17 cellular contexts compared by ENCODE assay signal in the genomic region with DNA sequence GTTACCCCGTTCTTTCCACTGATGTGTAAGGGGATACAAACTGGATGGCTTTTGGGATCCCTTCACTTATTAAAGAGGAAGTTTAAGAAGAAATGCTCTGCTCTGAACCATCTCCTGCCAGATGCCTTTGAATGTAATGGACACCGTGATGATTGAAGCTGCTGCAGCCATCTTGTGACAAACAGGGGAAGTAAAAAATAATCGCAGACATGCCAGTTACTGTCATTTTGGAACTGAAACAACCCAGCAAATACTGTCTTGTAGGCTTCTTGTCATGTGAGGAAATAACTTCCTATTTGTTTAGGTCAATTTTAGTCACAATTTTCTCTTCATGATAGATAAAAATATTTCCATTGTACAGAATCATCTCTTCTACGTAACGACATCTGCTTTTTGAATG.
DNase-seq lines count a peak whose midpoint lies in the region; ATAC-seq and TF ChIP-seq lines count a peak whose summit lies in the region.
"Had no signal": no experiment of that assay in that cellular context is flagged by ENCODE, and none has a peak within 500 bp of the region (broad histone marks: within the 10 kb centered on the region; RNA-seq: fewer than 3 reads in every experiment).

No MANE protein-coding gene starts in this region.

- CTCF ChIA-PET in naive thymus-derived CD4-positive, alpha-beta T cell (lab: Charles Lee): no interaction called here

- 85 to 88% (median 88%) methylated on average over 5 of the region's 5 CpGs for WGBS in psoas muscle, 3 donors

- H3K27ac ChIP-seq in psoas muscle: no peak overlapping the region
- H3K27ac ChIP-seq in naive thymus-derived CD4-positive, alpha-beta T cell (ENCODE audit: low read depth, low read length): no peak overlapping the region
- H3K27ac ChIP-seq: C4-2B, SK-N-MC, VCaP had no signal

- H3K36me3 Mint-ChIP-seq in naive thymus-derived CD4-positive, alpha-beta T cell: no peaks in the 10 kb centered on the region

- peaks cover 0 to 5% (median 0%) of the 10 kb centered on the region in 5 donors for H3K27me3 Mint-ChIP-seq in naive thymus-derived CD4-positive, alpha-beta T cell

- no peaks in the 10 kb centered on the region for H3K36me3 ChIP-seq in psoas muscle (ENCODE audit: insufficient read depth in 1 of 2, low read depth in 1 of 2)
- no peaks in the 10 kb centered on the region for H3K36me3 ChIP-seq in naive thymus-derived CD4-positive, alpha-beta T cell (ENCODE audit: control insufficient read depth in 2 of 3, insufficient read depth in 3 of 3, low read length in 3 of 3)

- ATAC-seq in GM18909 (IDR thresholded peaks at IDR 0.05; ENCODE audit: poor library complexity, unreplicated experiment): peak; percentile 70
- peak; percentile 62 for ATAC-seq in GM21723 (IDR thresholded peaks at IDR 0.05; ENCODE audit: unreplicated experiment)
- ATAC-seq in HG03378 (IDR thresholded peaks at IDR 0.05; ENCODE audit: unreplicated experiment): peak; percentile 48
- ATAC-seq in esophagus mucosa: no peak
- ATAC-seq in psoas muscle: no peak
- ATAC-seq in SK-N-SH treated with all-trans-retinoic acid at 6 μM for 48 hours: no peak
- ATAC-seq in naive thymus-derived CD4-positive, alpha-beta T cell: no peak

- peaks cover 0 to 6% (median 0%) of the 10 kb centered on the region in 11 donors for H3K9me3 Mint-ChIP-seq in naive thymus-derived CD4-positive, alpha-beta T cell

- H3K9me3 ChIP-seq in psoas muscle: no peaks in the 10 kb centered on the region
- no peaks in the 10 kb centered on the region for H3K9me3 ChIP-seq in naive thymus-derived CD4-positive, alpha-beta T cell (ENCODE audit: control insufficient read depth in 2 of 3, low read length in 3 of 3)

- TF ChIP-seq CTCF in psoas muscle (IDR thresholded peaks at IDR 0.05): no peak

- no peak for DNase-seq in psoas muscle
- no peak for DNase-seq in naive thymus-derived CD4-positive, alpha-beta T cell
- DNase-seq: activated effector memory CD4-positive, alpha-beta T cell treated with Interleukin-2 at 50 U/mL for 16 hours; anterior cingulate cortex; DND-41; mesenchymal stem cell; retina; stimulated activated CD4-positive, alpha-beta T cell treated with anti-CD3 and anti-CD28 coated beads, Interleukin-1b, Interleukin-23, amount 100 ng/mL, for 48 hours had no signal

- no peaks in the 10 kb centered on the region for H3K27me3 ChIP-seq in psoas muscle (ENCODE audit: insufficient read depth in 3 of 3, low read length in 2 of 3)
- no peaks in the 10 kb centered on the region for H3K27me3 ChIP-seq in naive thymus-derived CD4-positive, alpha-beta T cell (ENCODE audit: control insufficient read depth in 2 of 2, insufficient read depth in 2 of 2, low read length in 2 of 2)

- H3K4me1 ChIP-seq in psoas muscle: no peaks in the 10 kb centered on the region
- H3K4me1 ChIP-seq in naive thymus-derived CD4-positive, alpha-beta T cell (ENCODE audit: control insufficient read depth in 2 of 2, insufficient read depth in 2 of 2, low read length in 2 of 2): no peaks in the 10 kb centered on the region

- no peak overlapping the region for H3K4me3 ChIP-seq in psoas muscle
- H3K4me3 ChIP-seq in naive thymus-derived CD4-positive, alpha-beta T cell (ENCODE audit: low read length): no peak overlapping the region
- H3K4me3 ChIP-seq: SK-N-MC had no signal

- H3K4me3 Mint-ChIP-seq in naive thymus-derived CD4-positive, alpha-beta T cell: no peak overlapping the region
- H3K4me3 Mint-ChIP-seq: neural crest cell had no signal

- POLR2A ChIA-PET in naive thymus-derived CD4-positive, alpha-beta T cell (lab: Charles Lee): no interaction called here

- no peak overlapping the region for H3K27ac Mint-ChIP-seq in naive thymus-derived CD4-positive, alpha-beta T cell

- intact Hi-C loops in psoas muscle (cut with DNase I): no loop called here
- intact Hi-C loops in naive thymus-derived CD4-positive, alpha-beta T cell (cut with micrococcal nuclease): no loop called here

- no peaks in the 10 kb centered on the region for H3K4me1 Mint-ChIP-seq in naive thymus-derived CD4-positive, alpha-beta T cell
- H3K4me1 Mint-ChIP-seq: neural crest cell had no signal

TF ChIP-seq in SK-N-SH treated with all-trans-retinoic acid at 6 μM for 48 hours, 23 proteins besides CTCF, POLR2A, EP300 and RAD21:
- TF ChIP-seq, protein P1, sequence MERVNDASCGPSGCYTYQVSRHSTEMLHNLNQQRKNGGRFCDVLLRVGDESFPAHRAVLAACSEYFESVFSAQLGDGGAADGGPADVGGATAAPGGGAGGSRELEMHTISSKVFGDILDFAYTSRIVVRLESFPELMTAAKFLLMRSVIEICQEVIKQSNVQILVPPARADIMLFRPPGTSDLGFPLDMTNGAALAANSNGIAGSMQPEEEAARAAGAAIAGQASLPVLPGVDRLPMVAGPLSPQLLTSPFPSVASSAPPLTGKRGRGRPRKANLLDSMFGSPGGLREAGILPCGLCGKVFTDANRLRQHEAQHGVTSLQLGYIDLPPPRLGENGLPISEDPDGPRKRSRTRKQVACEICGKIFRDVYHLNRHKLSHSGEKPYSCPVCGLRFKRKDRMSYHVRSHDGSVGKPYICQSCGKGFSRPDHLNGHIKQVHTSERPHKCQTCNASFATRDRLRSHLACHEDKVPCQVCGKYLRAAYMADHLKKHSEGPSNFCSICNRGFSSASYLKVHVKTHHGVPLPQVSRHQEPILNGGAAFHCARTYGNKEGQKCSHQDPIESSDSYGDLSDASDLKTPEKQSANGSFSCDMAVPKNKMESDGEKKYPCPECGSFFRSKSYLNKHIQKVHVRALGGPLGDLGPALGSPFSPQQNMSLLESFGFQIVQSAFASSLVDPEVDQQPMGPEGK (CRISPR knock-in tag; IDR thresholded peaks at IDR 0.05; ENCODE audit: borderline replicate concordance): no peak
- TF ChIP-seq ESRRG (CRISPR knock-in tag; IDR thresholded peaks at IDR 0.05): no peak
- TF ChIP-seq OSR1 (CRISPR knock-in tag; IDR thresholded peaks at IDR 0.05): no peak
- TF ChIP-seq ZNF70 (CRISPR knock-in tag; IDR thresholded peaks at IDR 0.05): no peak
- no peak for TF ChIP-seq ZFP3 (CRISPR knock-in tag; IDR thresholded peaks at IDR 0.05)
- TF ChIP-seq, protein P2, sequence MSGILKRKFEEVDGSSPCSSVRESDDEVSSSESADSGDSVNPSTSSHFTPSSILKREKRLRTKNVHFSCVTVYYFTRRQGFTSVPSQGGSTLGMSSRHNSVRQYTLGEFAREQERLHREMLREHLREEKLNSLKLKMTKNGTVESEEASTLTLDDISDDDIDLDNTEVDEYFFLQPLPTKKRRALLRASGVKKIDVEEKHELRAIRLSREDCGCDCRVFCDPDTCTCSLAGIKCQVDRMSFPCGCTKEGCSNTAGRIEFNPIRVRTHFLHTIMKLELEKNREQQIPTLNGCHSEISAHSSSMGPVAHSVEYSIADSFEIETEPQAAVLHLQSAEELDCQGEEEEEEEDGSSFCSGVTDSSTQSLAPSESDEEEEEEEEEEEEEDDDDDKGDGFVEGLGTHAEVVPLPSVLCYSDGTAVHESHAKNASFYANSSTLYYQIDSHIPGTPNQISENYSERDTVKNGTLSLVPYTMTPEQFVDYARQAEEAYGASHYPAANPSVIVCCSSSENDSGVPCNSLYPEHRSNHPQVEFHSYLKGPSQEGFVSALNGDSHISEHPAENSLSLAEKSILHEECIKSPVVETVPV (CRISPR knock-in tag; IDR thresholded peaks at IDR 0.05): no peak
- no peak for TF ChIP-seq RARB (CRISPR knock-in tag; IDR thresholded peaks at IDR 0.05)
- no peak for TF ChIP-seq ZFP30 (CRISPR knock-in tag; IDR thresholded peaks at IDR 0.05)
- no peak for TF ChIP-seq PPARA (CRISPR knock-in tag; IDR thresholded peaks at IDR 0.05; ENCODE audit: borderline replicate concordance)
- TF ChIP-seq ISL1 (CRISPR knock-in tag; IDR thresholded peaks at IDR 0.05): no peak
- no peak for TF ChIP-seq ZNF8 (CRISPR knock-in tag; IDR thresholded peaks at IDR 0.05)
- TF ChIP-seq BACH2 (CRISPR knock-in tag; IDR thresholded peaks at IDR 0.05; ENCODE audit: borderline replicate concordance): no peak
- TF ChIP-seq, protein P3, sequence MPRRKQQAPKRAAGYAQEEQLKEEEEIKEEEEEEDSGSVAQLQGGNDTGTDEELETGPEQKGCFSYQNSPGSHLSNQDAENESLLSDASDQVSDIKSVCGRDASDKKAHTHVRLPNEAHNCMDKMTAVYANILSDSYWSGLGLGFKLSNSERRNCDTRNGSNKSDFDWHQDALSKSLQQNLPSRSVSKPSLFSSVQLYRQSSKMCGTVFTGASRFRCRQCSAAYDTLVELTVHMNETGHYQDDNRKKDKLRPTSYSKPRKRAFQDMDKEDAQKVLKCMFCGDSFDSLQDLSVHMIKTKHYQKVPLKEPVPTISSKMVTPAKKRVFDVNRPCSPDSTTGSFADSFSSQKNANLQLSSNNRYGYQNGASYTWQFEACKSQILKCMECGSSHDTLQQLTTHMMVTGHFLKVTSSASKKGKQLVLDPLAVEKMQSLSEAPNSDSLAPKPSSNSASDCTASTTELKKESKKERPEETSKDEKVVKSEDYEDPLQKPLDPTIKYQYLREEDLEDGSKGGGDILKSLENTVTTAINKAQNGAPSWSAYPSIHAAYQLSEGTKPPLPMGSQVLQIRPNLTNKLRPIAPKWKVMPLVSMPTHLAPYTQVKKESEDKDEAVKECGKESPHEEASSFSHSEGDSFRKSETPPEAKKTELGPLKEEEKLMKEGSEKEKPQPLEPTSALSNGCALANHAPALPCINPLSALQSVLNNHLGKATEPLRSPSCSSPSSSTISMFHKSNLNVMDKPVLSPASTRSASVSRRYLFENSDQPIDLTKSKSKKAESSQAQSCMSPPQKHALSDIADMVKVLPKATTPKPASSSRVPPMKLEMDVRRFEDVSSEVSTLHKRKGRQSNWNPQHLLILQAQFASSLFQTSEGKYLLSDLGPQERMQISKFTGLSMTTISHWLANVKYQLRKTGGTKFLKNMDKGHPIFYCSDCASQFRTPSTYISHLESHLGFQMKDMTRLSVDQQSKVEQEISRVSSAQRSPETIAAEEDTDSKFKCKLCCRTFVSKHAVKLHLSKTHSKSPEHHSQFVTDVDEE (CRISPR knock-in tag; IDR thresholded peaks at IDR 0.05): no peak
- TF ChIP-seq ZC3H10 (CRISPR knock-in tag; IDR thresholded peaks at IDR 0.05): no peak
- no peak for TF ChIP-seq CSDC2 (CRISPR knock-in tag; IDR thresholded peaks at IDR 0.05)

Comparison
In these comparisons a context has a peak if more than half of its experiments do, and no peak if none do; other contexts are left out.
1. ATAC-seq: peak in GM18909 (single experiment), GM21723 (single experiment) and HG03378 (single experiment); none in esophagus mucosa (single experiment), psoas muscle (0 of 4), SK-N-SH treated with all-trans-retinoic acid at 6 μM for 48 hours (single experiment) and naive thymus-derived CD4-positive, alpha-beta T cell (single experiment).